ENCODE assay signal across 8 cellular contexts in genomic region chr2:222671259-222672067, GRCh38. TPM values are rescaled to one million over a fixed set of nuclear protein-coding genes. Genes with fewer than 3 reads are reported as not detected.
DNase-seq lines count a peak whose midpoint lies in the region; ATAC-seq, FAIRE-seq and TF ChIP-seq lines count a peak whose summit lies in the region.

Gene MOGAT1 (plus strand): TSS chr2:222671658. CDS start chr2:222671786, 128 bp downstream.

- peak within 1 kb of the TSS; percentile 74 for H3K4me3 Mint-ChIP-seq in WTC11

- peaks cover 13% of the 10 kb centered on the region for H3K4me1 Mint-ChIP-seq in WTC11

- no peak within 1 kb of the TSS for H2BK5ac ChIP-seq in neuronal stem cell (ENCODE audit: low read length)

- H4K91ac ChIP-seq in neuronal stem cell (ENCODE audit: low read depth, low read length, poor library complexity): no peak within 1 kb of the TSS

- H4K8ac ChIP-seq in neuronal stem cell (ENCODE audit: low read depth, low read length): no peak within 1 kb of the TSS

- no peak within 1 kb of the TSS for H2AK5ac ChIP-seq in neuronal stem cell (ENCODE audit: low read depth, low read length)

- no peaks in the 10 kb centered on the region for H3K36me3 Mint-ChIP-seq in WTC11

- H3K23ac ChIP-seq in neuronal stem cell (ENCODE audit: low read depth, low read length, poor library complexity): no peak within 1 kb of the TSS

- no peaks in the 10 kb centered on the region for H3K79me1 ChIP-seq in neuronal stem cell (ENCODE audit: low read depth, low read length)

- H3K27me3 Mint-ChIP-seq in WTC11 (ENCODE audit: low read depth): peaks cover 59% of the 10 kb centered on the region

- POLR2A ChIA-PET in WTC11 (lab: Charles Lee): interaction anchor here (1.0 kb wide), 1 partner anchor 17 kb away, joined by 3 read pairs; no protein-coding TSS in a partner anchor

- H3K4me2 ChIP-seq in neuronal stem cell (ENCODE audit: insufficient read depth, low read length, poor library complexity, severe bottlenecking): peak within 1 kb of the TSS; percentile 94

- peak within 1 kb of the TSS; percentile 87 for H2AFZ ChIP-seq in neuronal stem cell (ENCODE audit: low read length)

- peak within 1 kb of the TSS; percentile 96 for H3K18ac ChIP-seq in neuronal stem cell (ENCODE audit: low read length)

- intact Hi-C loops in head of caudate nucleus (cut with DNase I): no loop called here

- H3K4ac ChIP-seq in neuronal stem cell (ENCODE audit: low read length): no peak within 1 kb of the TSS

- DNase-seq in AG09309 (ENCODE audit: low read depth) (no peak), HAP-1 (ENCODE audit: low spot score in 2 of 2) (peak in 1 of 2 experiments; percentile 44), WTC11 (ENCODE audit: low spot score) (peak; percentile 77), head of caudate nucleus (peak in 40 of 42 donors; percentile 14 to 74 (median 49)), neuronal stem cell (ENCODE audit: low spot score) (no peak), RCC 7860 (ENCODE audit: low spot score) (no peak), RKO (ENCODE audit: low spot score) (no peak)

- H2BK15ac ChIP-seq in neuronal stem cell (ENCODE audit: low read length): peak within 1 kb of the TSS; percentile 87

- no peak within 1 kb of the TSS for H3K27ac ChIP-seq in neuronal stem cell (replicated peaks; ENCODE audit: low read length)

- no peaks in the 10 kb centered on the region for H3K36me3 ChIP-seq in HAP-1 (replicated peaks)
- no peaks in the 10 kb centered on the region for H3K36me3 ChIP-seq in neuronal stem cell (replicated peaks in 1 of 2; ENCODE audit: control insufficient read depth in 2 of 2, insufficient read depth in 2 of 2, low read length in 2 of 2)

- peak; percentile 94 for ATAC-seq in WTC11
- no peak for ATAC-seq in GM21717 (IDR thresholded peaks at IDR 0.05; ENCODE audit: unreplicated experiment)

- H2BK12ac ChIP-seq in neuronal stem cell (ENCODE audit: low read length): peak within 1 kb of the TSS; percentile 79

- H2BK120ac ChIP-seq in neuronal stem cell (ENCODE audit: low read depth, low read length): no peak within 1 kb of the TSS

- H3K27me3 ChIP-seq in HAP-1 (ENCODE audit: low read depth): peaks cover 22% of the 10 kb centered on the region
- H3K27me3 ChIP-seq in neuronal stem cell (ENCODE audit: control insufficient read depth in 3 of 3, insufficient read depth in 3 of 3, low read depth in 1 of 3, low read length in 3 of 3): peaks cover 3 to 39% (median 23%) of the 10 kb centered on the region in 3 experiments

- no peak within 1 kb of the TSS for H3K27ac Mint-ChIP-seq in WTC11

- H3K4me3 ChIP-seq in AG09309 (ENCODE audit: control insufficient read depth, low read depth, low read length) (peak within 1 kb of the TSS; percentile 38), HAP-1 (peak within 1 kb of the TSS; percentile 22), neuronal stem cell (ENCODE audit: low read length in 2 of 2) (peak within 1 kb of the TSS; percentile 29 to 83)

- peak within 1 kb of the TSS; percentile 80 for H3K9ac ChIP-seq in neuronal stem cell (ENCODE audit: low read depth, low read length, poor library complexity)

- CTCF ChIA-PET in WTC11 (lab: Charles Lee): interaction anchor here (1.0 to 1.9 kb wide), 11 partner anchors 10 to 288 kb away, joined by 3 to 9 read pairs (median 4); partner anchors contain the start of gene FARSB

- TF ChIP-seq CTCF in AG09309 (IDR thresholded peaks at IDR 0.05; ENCODE audit: control insufficient read depth, insufficient read depth, low read depth, low read length, missing control alignments): no peak
- TF ChIP-seq CTCF in WTC11 (IDR thresholded peaks at IDR 0.05): no peak

- in situ Hi-C loops in HAP-1 (cut with MboI; ENCODE audit: low sequenced_read_pairs): no loop called here

- H3K4me1 ChIP-seq in HAP-1 (no peaks in the 10 kb centered on the region; the same call in 1 of the 2 replicates), neuronal stem cell (ENCODE audit: control insufficient read depth in 2 of 2, insufficient read depth in 1 of 2, low read depth in 1 of 2, low read length in 2 of 2) (peaks cover 5 to 6% of the 10 kb centered on the region in 2 donors)

- no peaks in the 10 kb centered on the region for H3K9me3 Mint-ChIP-seq in WTC11

- no CpG with 5 or more reads among the region's 66 CpGs for WGBS in neuronal stem cell (ENCODE audit: extremely low coverage in 2 of 2, insufficient read length in 2 of 2, insufficient replicate concordance in 1 of 2), 2 donors

- no peaks in the 10 kb centered on the region for H3K9me3 ChIP-seq in HAP-1
- no peaks in the 10 kb centered on the region for H3K9me3 ChIP-seq in neuronal stem cell (replicated peaks in 1 of 2; ENCODE audit: control insufficient read depth in 2 of 2, insufficient read depth in 1 of 2, low read depth in 1 of 2, low read length in 2 of 2)

- peak within 1 kb of the TSS; percentile 39 for H3K14ac ChIP-seq in neuronal stem cell (ENCODE audit: low read length)

- FAIRE-seq in RCC 7860 (lab: Jason Lieb, UNC): no peak

TF ChIP-seq in WTC11, 78 proteins besides CTCF, POLR2A, EP300 and RAD21 (continues in another document):
- TF ChIP-seq NFE2L1 (CRISPR knock-in tag; IDR thresholded peaks at IDR 0.05): peak; percentile 65; the same call in 1 of the 2 replicates
- no peak for TF ChIP-seq NFATC4 (CRISPR knock-in tag; IDR thresholded peaks at IDR 0.05)
- peak; percentile 47 for TF ChIP-seq SP1 (CRISPR knock-in tag; conservative IDR thresholded peaks at IDR 0.05)
- TF ChIP-seq KAT7 (CRISPR knock-in tag; IDR thresholded peaks at IDR 0.05; ENCODE audit: borderline replicate concordance): 0 out of 2 replicates have a peak, but pooled peaks have one; percentile 55
- TF ChIP-seq ATF6 (CRISPR knock-in tag; IDR thresholded peaks at IDR 0.05): no peak
- TF ChIP-seq TP53 (CRISPR knock-in tag; IDR thresholded peaks at IDR 0.05): peak; percentile 56
- no peak for TF ChIP-seq JUN (CRISPR knock-in tag; IDR thresholded peaks at IDR 0.05)
- TF ChIP-seq ARID4B (CRISPR knock-in tag; IDR thresholded peaks at IDR 0.05; ENCODE audit: borderline replicate concordance): peak; percentile 55; the same call in 1 of the 2 replicates
- peak; percentile 90; the same call in 1 of the 2 replicates for TF ChIP-seq ZNF138 (CRISPR knock-in tag; conservative IDR thresholded peaks at IDR 0.05)
- no peak for TF ChIP-seq HMGA2 (CRISPR knock-in tag; IDR thresholded peaks at IDR 0.05)
- 0 out of 2 replicates have a peak, but pooled peaks have one; percentile 4 for TF ChIP-seq EMX1 (CRISPR knock-in tag; IDR thresholded peaks at IDR 0.05)
- no peak; the same call in 1 of the 2 replicates for TF ChIP-seq PREB (CRISPR knock-in tag; IDR thresholded peaks at IDR 0.05; ENCODE audit: borderline replicate concordance)

RNA-seq across cellular contexts. Expression of gene MOGAT1, which starts in this region (rescaled TPM):
- 0.62 to 1.2 TPM (median 0.72 TPM) in 3 replicates for total RNA-seq in WTC11 (2021)
- 0.13 TPM for polyA plus RNA-seq in neuronal stem cell (2013, experiment 1 of 2)
- 0.28 TPM for polyA plus RNA-seq in neuronal stem cell (2013, experiment 2 of 2)

Comparison
In these comparisons a context has a peak if more than half of its experiments do, and no peak if none do; other contexts are left out.
1. DNase-seq: peak in WTC11 (single experiment) and head of caudate nucleus (40 of 42); none in AG09309 (single experiment), neuronal stem cell (single experiment), RCC 7860 (single experiment) and RKO (single experiment).
2. Peak in every context shown above with its lines, with median percentiles within 50 percentile points of each other: H3K4me3 ChIP-seq.